18 cellular contexts compared by ENCODE assay signal in genomic region chr3:194659778-194660177, GRCh38.
"Had no signal": no experiment of that assay in that cellular context is flagged by ENCODE, and none has a peak within 500 bp of the region (broad histone marks: within the 10 kb centered on the region; RNA-seq: fewer than 3 reads in every experiment).

No MANE protein-coding gene starts in this region.

- H3K4me3 ChIP-seq: colonic mucosa, gastrocnemius medialis, left lung, lung, psoas muscle, stomach, thyroid gland had no signal

- H3K27me3 ChIP-seq: colonic mucosa, gastrocnemius medialis, left lung, neutrophil, stomach, thyroid gland had no signal

- H3K27ac Mint-ChIP-seq: nephron progenitor cell, type B pancreatic cell had no signal

- H3K9me3 ChIP-seq: colonic mucosa, gastrocnemius medialis, left lung, neutrophil, psoas muscle, stomach, thyroid gland had no signal

- DNase-seq: colonic mucosa; dermis blood vessel endothelial cell; gastrocnemius medialis; islet precursor cell; left lung; mesendoderm; naive thymus-derived CD4-positive, alpha-beta T cell; nephron progenitor cell; psoas muscle; retina; stimulated activated CD4-positive, alpha-beta T cell treated with anti-CD3 and anti-CD28 coated beads, Interleukin-2, amount 100 ng/mL, for 24 hours; stimulated activated CD4-positive, alpha-beta T cell treated with anti-CD3 and anti-CD28 coated beads, Interleukin-4, amount 100 ng/mL, for 4 hours; stimulated activated naive CD4-positive, alpha-beta T cell; stomach; thyroid gland had no signal

- H3K4me1 ChIP-seq: colonic mucosa, psoas muscle, thyroid gland had no signal

- H3K27ac ChIP-seq: colonic mucosa, neutrophil, psoas muscle, stomach, thyroid gland had no signal

- H3K36me3 ChIP-seq: colonic mucosa had no signal

- H3K9me3 Mint-ChIP-seq: nephron progenitor cell, type B pancreatic cell had no signal

- H3K4me3 Mint-ChIP-seq: naive thymus-derived CD4-positive, alpha-beta T cell; nephron progenitor cell; type B pancreatic cell had no signal

- H3K4me1 Mint-ChIP-seq: nephron progenitor cell had no signal

- H3K27me3 Mint-ChIP-seq: naive thymus-derived CD4-positive, alpha-beta T cell; type B pancreatic cell had no signal
